Comparison of ENCODE assay signal across 2 cellular contexts in the genomic region with DNA sequence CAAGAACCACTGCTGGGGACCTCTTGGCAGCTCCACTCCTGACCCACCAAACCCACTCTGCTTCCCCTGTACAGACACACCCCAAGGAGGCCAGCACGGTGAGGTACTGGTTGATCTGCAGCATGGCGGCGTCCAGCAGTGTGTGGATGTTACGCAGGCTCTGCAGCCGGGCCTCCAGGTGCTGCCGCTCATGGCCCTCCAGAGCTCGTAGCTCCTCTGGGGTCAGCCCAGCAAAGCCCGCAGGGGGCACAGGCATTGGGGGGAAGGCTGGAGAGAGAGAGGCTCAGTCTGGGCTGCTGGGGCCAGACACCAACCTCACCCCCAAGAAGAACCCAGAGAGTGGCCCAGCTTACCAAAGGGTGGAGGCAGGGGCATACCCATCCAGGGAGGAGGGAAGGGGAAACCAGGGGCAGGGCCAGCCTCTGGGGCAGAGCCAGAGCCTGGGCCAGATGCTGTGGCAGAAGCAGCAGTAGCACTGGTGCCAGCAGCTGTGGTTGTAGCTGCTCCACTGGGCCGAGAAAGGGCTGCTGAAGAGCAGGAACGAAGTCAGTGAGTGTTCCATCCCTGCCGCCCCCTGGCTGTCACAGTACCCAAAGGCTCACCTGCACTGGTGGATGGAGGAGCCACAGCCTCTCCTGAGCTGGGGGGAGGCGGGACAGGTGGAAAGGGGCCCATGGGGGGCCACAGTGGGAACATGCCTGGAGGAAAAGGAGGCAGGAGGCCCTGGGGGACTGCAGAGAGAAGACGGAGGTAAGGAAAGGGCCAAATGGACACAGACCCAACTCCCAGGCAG.
TF ChIP-seq lines count a peak whose summit lies in the region.

No MANE protein-coding gene starts in this region.

TF ChIP-seq in IMR-90, 13 proteins besides CTCF, POLR2A, EP300 and RAD21:
- TF ChIP-seq CEBPB (IDR thresholded peaks at IDR 0.05; ENCODE audit: low read depth, low read length) (no peak), RFX5 (IDR thresholded peaks at IDR 0.05; ENCODE audit: low read depth, low read length) (no peak)

TF ChIP-seq in GM12878, 131 proteins besides CTCF, POLR2A, EP300 and RAD21:
- TF ChIP-seq ESRRA (IDR thresholded peaks at IDR 0.05; ENCODE audit: low read length) (no peak), POLR2AphosphoS5 (IDR thresholded peaks at IDR 0.05; ENCODE audit: low read length) (0 out of 2 replicates have a peak, but pooled peaks have one; percentile 35), YBX1 (IDR thresholded peaks at IDR 0.05) (no peak), POLR2AphosphoS2 (IDR thresholded peaks at IDR 0.05; ENCODE audit: low read depth, low read length) (0 out of 2 replicates have a peak, but pooled peaks have one; percentile 29), KDM1A (IDR thresholded peaks at IDR 0.05; ENCODE audit: borderline replicate concordance) (no peak)
